Comparison of ENCODE assay signal across 16 cellular contexts in the genomic region with DNA sequence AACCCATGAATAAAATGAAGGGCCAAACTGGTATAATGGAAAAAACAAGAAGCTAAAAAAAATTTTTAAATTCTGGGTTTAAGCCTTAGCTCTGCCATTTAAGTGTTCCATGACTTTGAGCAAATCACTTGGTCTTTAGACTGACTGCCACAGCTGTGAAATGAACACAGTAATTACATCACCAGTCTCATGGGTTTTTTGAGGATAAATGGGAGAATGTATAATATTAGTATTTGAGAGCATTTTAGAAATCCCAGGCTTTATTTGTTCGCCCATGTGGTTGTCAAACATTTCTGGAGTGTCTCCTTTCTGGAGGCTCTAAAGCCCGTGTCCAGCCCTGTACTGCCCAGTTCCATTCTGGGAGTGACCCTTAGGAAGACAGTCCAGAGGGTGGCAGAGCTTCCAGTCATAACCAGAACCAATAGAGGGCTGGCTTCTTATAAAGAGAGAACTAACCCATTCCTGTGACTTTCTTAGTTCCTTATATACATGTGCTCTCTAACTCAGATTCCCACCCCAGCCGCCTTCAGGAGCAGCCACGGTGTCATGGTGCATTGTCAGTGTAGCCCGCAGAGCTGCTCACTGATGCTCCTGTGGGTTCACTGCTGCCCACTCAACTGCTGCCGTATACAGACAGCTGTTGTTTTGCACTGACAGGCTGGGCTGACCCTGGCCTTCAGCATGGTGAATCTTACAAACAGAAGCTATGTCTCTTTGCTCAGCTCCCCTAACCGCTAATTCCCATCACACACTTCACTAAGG.
"Had no signal": no experiment of that assay in that cellular context is flagged by ENCODE, and none has a peak within 500 bp of the region (broad histone marks: within the 10 kb centered on the region; RNA-seq: fewer than 3 reads in every experiment).

No MANE protein-coding gene starts in this region.

- ATAC-seq: stimulated activated naive CD8-positive, alpha-beta T cell treated with anti-CD3 and anti-CD28 coated beads, Interleukin-15, amount 100 ng/mL, for 72 hours had no signal

- H3K27ac ChIP-seq: brain microvascular endothelial cell, foreskin keratinocyte, left lung had no signal

- H3K9me3 Mint-ChIP-seq: activated CD4-positive, alpha-beta T cell treated with anti-CD3 and anti-CD28 coated beads, Interleukin-2, amount 10 ng/mL, durations not matched to agents 24 days and 14 days; activated naive CD4-positive, alpha-beta T cell treated with anti-CD3 and anti-CD28 coated beads, Interleukin-2, amount 50 U/mL, for 24 hours; activated T-cell treated with anti-CD3 and anti-CD28 coated beads, Interleukin-2, amount 50 U/mL, for 24 hours; neural crest cell; stimulated activated naive CD8-positive, alpha-beta T cell treated with anti-CD3 and anti-CD28 coated beads, Interleukin-15, amount 100 ng/mL, for 72 hours; T-helper 1 cell treated with Interleukin-12 subunit alpha and Interleukin-12 subunit beta and Interleukin-4 antibody, amounts not matched to agents 30 μg/mL and 1 μg/mL, for 36 hours; WTC11 had no signal

- H3K4me3 Mint-ChIP-seq: activated CD4-positive, alpha-beta T cell treated with anti-CD3 and anti-CD28 coated beads, Interleukin-2, amount 10 ng/mL, durations not matched to agents 24 days and 14 days; activated naive CD4-positive, alpha-beta T cell treated with anti-CD3 and anti-CD28 coated beads, Interleukin-2, amount 50 U/mL, for 24 hours; activated T-cell treated with anti-CD3 and anti-CD28 coated beads, Interleukin-2, amount 50 U/mL, for 24 hours; neural crest cell; stimulated activated naive CD8-positive, alpha-beta T cell treated with anti-CD3 and anti-CD28 coated beads, Interleukin-15, amount 100 ng/mL, for 72 hours; T-helper 1 cell treated with Interleukin-12 subunit alpha and Interleukin-12 subunit beta and Interleukin-4 antibody, amounts not matched to agents 30 μg/mL and 1 μg/mL, for 36 hours; WTC11 had no signal

- H3K4me1 ChIP-seq: foreskin keratinocyte, left lung had no signal

- H3K36me3 Mint-ChIP-seq: activated naive CD4-positive, alpha-beta T cell treated with anti-CD3 and anti-CD28 coated beads, Interleukin-2, amount 50 U/mL, for 24 hours; WTC11 had no signal

- H3K4me1 Mint-ChIP-seq: activated CD4-positive, alpha-beta T cell treated with anti-CD3 and anti-CD28 coated beads, Interleukin-2, amount 10 ng/mL, durations not matched to agents 24 days and 14 days; activated naive CD4-positive, alpha-beta T cell treated with anti-CD3 and anti-CD28 coated beads, Interleukin-2, amount 50 U/mL, for 24 hours; stimulated activated naive CD8-positive, alpha-beta T cell treated with anti-CD3 and anti-CD28 coated beads, Interleukin-15, amount 100 ng/mL, for 72 hours had no signal

- H3K9me3 ChIP-seq: left lung, testis had no signal

- H3K27me3 ChIP-seq: brain microvascular endothelial cell, dorsolateral prefrontal cortex, foreskin keratinocyte, left lung, testis had no signal

- H3K4me3 ChIP-seq: dorsolateral prefrontal cortex, left lung, testis had no signal

- H3K27me3 Mint-ChIP-seq: activated naive CD4-positive, alpha-beta T cell treated with anti-CD3 and anti-CD28 coated beads, Interleukin-2, amount 50 U/mL, for 24 hours; activated T-cell treated with anti-CD3 and anti-CD28 coated beads, Interleukin-2, amount 50 U/mL, for 24 hours had no signal

- H3K36me3 ChIP-seq: brain microvascular endothelial cell, left lung had no signal

- H3K27ac Mint-ChIP-seq: activated CD4-positive, alpha-beta T cell treated with anti-CD3 and anti-CD28 coated beads, Interleukin-2, amount 10 ng/mL, durations not matched to agents 24 days and 14 days; activated naive CD4-positive, alpha-beta T cell treated with anti-CD3 and anti-CD28 coated beads, Interleukin-2, amount 50 U/mL, for 24 hours; activated T-cell treated with anti-CD3 and anti-CD28 coated beads, Interleukin-2, amount 50 U/mL, for 24 hours; stimulated activated naive CD8-positive, alpha-beta T cell treated with anti-CD3 and anti-CD28 coated beads, Interleukin-15, amount 100 ng/mL, for 72 hours; T-helper 1 cell treated with Interleukin-12 subunit alpha and Interleukin-12 subunit beta and Interleukin-4 antibody, amounts not matched to agents 30 μg/mL and 1 μg/mL, for 36 hours had no signal

- DNase-seq: activated CD4-positive, alpha-beta T cell treated with anti-CD3 and anti-CD28 coated beads, Interleukin-2, amount 10 ng/mL, durations not matched to agents 24 days and 14 days; activated effector memory CD4-positive, alpha-beta T cell treated with Interleukin-2 at 50 U/mL for 16 hours; activated T-cell treated with anti-CD3 and anti-CD28 coated beads, Interleukin-2, amount 50 U/mL, for 24 hours; amniotic stem cell; brain microvascular endothelial cell; cerebellar nuclear complex; dorsolateral prefrontal cortex; foreskin keratinocyte; left lung; stimulated activated CD4-positive, alpha-beta T cell treated with anti-CD3 and anti-CD28 coated beads, Interleukin-2, amount 100 ng/mL, for 48 hours; stimulated activated naive CD8-positive, alpha-beta T cell treated with anti-CD3 and anti-CD28 coated beads, Interleukin-15, amount 100 ng/mL, for 72 hours; testis had no signal
